ENCODE assay signal across 23 cellular contexts in genomic region chr1:35595684-35596083, GRCh38.
DNase-seq lines count a peak whose midpoint lies in the region; ATAC-seq and TF ChIP-seq lines count a peak whose summit lies in the region.
"Had no signal": no experiment of that assay in that cellular context is flagged by ENCODE, and none has a peak within 500 bp of the region (broad histone marks: within the 10 kb centered on the region; RNA-seq: fewer than 3 reads in every experiment).

No MANE protein-coding gene starts in this region.

- H3K36me3 Mint-ChIP-seq in effector memory CD8-positive, alpha-beta T cell (ENCODE audit: insufficient read depth), result no peaks in the 10 kb centered on the region

- peaks cover 4% of the 10 kb centered on the region in 2 donors for H3K4me1 Mint-ChIP-seq in effector memory CD8-positive, alpha-beta T cell (ENCODE audit: low read depth in 2 of 2)

- H3K36me3 ChIP-seq in DND-41 (ENCODE audit: insufficient read depth, low read length), result peaks cover 35% of the 10 kb centered on the region
- H3K36me3 ChIP-seq: Peyer's patch had no signal

- DNase-seq in Ammon's horn (ENCODE audit: low spot score), result peak; percentile 43
- DNase-seq in DND-41, result no peak
- no peak for DNase-seq in effector memory CD8-positive, alpha-beta T cell
- DNase-seq in kidney glomerular epithelial cell (lab: John Stamatoyannopoulos, UW), result no peak
- DNase-seq: ACHN, AML-193, Caco-2, DMS153, EL, H7, IMR-90, Kasumi-1, MM.1S, NCI-H1092 treated with DMSO at 0.1 percent for 48 hours, NCI-H1694 treated with DMSO at 0.1 percent for 48 hours, NCI-H2107, NCI-H2227 treated with DMSO at 0.1 percent for 48 hours, NCI-H524 treated with DMSO at 0.1 percent for 48 hours, Peyer's patch had no signal

- no peak overlapping the region for H3K4me3 ChIP-seq in DND-41 (ENCODE audit: low read depth in 1 of 2, low read length in 2 of 2)
- H3K4me3 ChIP-seq: Peyer's patch, SK-N-MC had no signal

- 0 out of 3 replicates have a peak, but pooled peaks have one; percentile 14 for ATAC-seq in DND-41 (ENCODE audit: insufficient read depth, low read depth)
- no peak for ATAC-seq in effector memory CD8-positive, alpha-beta T cell (replicated peaks)
- ATAC-seq in GM18873 (IDR thresholded peaks at IDR 0.05; ENCODE audit: low FRiP score, unreplicated experiment), result no peak
- ATAC-seq in GM18858 (IDR thresholded peaks at IDR 0.05; ENCODE audit: unreplicated experiment), result no peak
- ATAC-seq: Right ventricle myocardium inferior had no signal

- H2AFZ ChIP-seq in DND-41 (ENCODE audit: low read depth, low read length), result no peak overlapping the region

- no peaks in the 10 kb centered on the region for H3K27me3 ChIP-seq in DND-41 (ENCODE audit: insufficient read depth, low read length, poor library complexity)
- H3K27me3 ChIP-seq: Peyer's patch had no signal

- no peaks in the 10 kb centered on the region for H4K20me1 ChIP-seq in DND-41 (ENCODE audit: insufficient read depth, low read length)

- no peaks in the 10 kb centered on the region for H3K9me3 Mint-ChIP-seq in effector memory CD8-positive, alpha-beta T cell

- H3K4me1 ChIP-seq in DND-41 (ENCODE audit: insufficient read depth, low read length), result peaks cover 3% of the 10 kb centered on the region; the same call in 1 of the 2 replicates
- H3K4me1 ChIP-seq: Caco-2, Peyer's patch had no signal

- TF ChIP-seq CTCF in DND-41 (IDR thresholded peaks at IDR 0.05; ENCODE audit: borderline replicate concordance, extremely low read depth, low read length, poor library complexity, severe bottlenecking), result no peak

- no peaks in the 10 kb centered on the region for H3K27me3 Mint-ChIP-seq in effector memory CD8-positive, alpha-beta T cell

- no peak overlapping the region for H3K4me3 Mint-ChIP-seq in effector memory CD8-positive, alpha-beta T cell

- H3K27ac ChIP-seq in DND-41 (ENCODE audit: low read length), result no peak overlapping the region
- H3K27ac ChIP-seq: Peyer's patch, SK-N-MC had no signal

- peak overlapping the region; percentile 61 to 65 for H3K27ac Mint-ChIP-seq in effector memory CD8-positive, alpha-beta T cell

- H3K4me2 ChIP-seq in DND-41 (ENCODE audit: insufficient read depth, low read length), result no peak overlapping the region

- H3K9ac ChIP-seq in DND-41 (ENCODE audit: low read depth, low read length), result no peak overlapping the region

- H3K9me3 ChIP-seq in DND-41 (ENCODE audit: insufficient read depth, low read length, severe bottlenecking), result no peaks in the 10 kb centered on the region
- H3K9me3 ChIP-seq: Caco-2, Peyer's patch had no signal

- no peaks in the 10 kb centered on the region for H3K79me2 ChIP-seq in DND-41 (ENCODE audit: insufficient read depth, low read length)
